In genomic region chr9:20621553-20622329, GRCh38 we compare ENCODE assay signal across 8 cellular contexts. TPM values are rescaled to one million over a fixed set of nuclear protein-coding genes. Genes with fewer than 3 reads are reported as not detected.
DNase-seq lines count a peak whose midpoint lies in the region; ATAC-seq and TF ChIP-seq lines count a peak whose summit lies in the region.

No MANE protein-coding gene starts in this region.

- no peaks in the 10 kb centered on the region for H3K9me3 ChIP-seq in mucosa of rectum (ENCODE audit: control insufficient read depth in 2 of 2, low read length in 2 of 2)

- H3K4me1 ChIP-seq in mucosa of rectum (ENCODE audit: control insufficient read depth in 2 of 2, insufficient read depth in 2 of 2, low read length in 2 of 2), result peaks cover 8 to 17% of the 10 kb centered on the region in 2 donors

- peak; percentile 62 for DNase-seq in GM13976 (ENCODE audit: low spot score)
- DNase-seq in NCI-H774 (lab: John Stamatoyannopoulos, UW), result peak; percentile 76
- peak; percentile 72 for DNase-seq in activated T-cell treated with anti-CD3 and anti-CD28 coated beads for 1 hour (ENCODE audit: low read depth)
- DNase-seq in epithelial cell of proximal tubule (ENCODE audit: low read depth), result no peak
- peak; percentile 44 to 56 for DNase-seq in stimulated activated CD8-positive, alpha-beta memory T cell treated with anti-CD3 and anti-CD28 coated beads, Interleukin-4, amount 100 ng/mL, for 1 hour (ENCODE audit: low read depth in 2 of 2, low spot score in 1 of 2)
- DNase-seq in SHP77 treated with DMSO at 0.1 percent for 48 hours (lab: John Stamatoyannopoulos, UW), result no peak

- TF ChIP-seq CTCF in GM13976 (IDR thresholded peaks at IDR 0.05; ENCODE audit: borderline replicate concordance, control extremely low read depth, extremely low read depth, insufficient read depth, missing control alignments), result no peak
- TF ChIP-seq CTCF in epithelial cell of proximal tubule (conservative IDR thresholded peaks at IDR 0.05; ENCODE audit: low read depth, low read length), result no peak

- in situ Hi-C loops in GM13976 (cut with MboI; ENCODE audit: low sequenced_read_pairs, unreplicated experiment), result loop anchor here (10.0 kb wide), 2 partner anchors 483 to 697 kb away; no protein-coding TSS in a partner anchor

- H3K27ac ChIP-seq in mucosa of rectum (ENCODE audit: low read depth in 2 of 2, low read length in 2 of 2), result peak overlapping the region; percentile 88 to 89

- H3K4me3 ChIP-seq in epithelial cell of proximal tubule (ENCODE audit: low read depth, low read length) (peak overlapping the region; percentile 92), mucosa of rectum (ENCODE audit: low read length in 2 of 2) (peak overlapping the region; percentile 94 to 96)

- no peaks in the 10 kb centered on the region for H3K36me3 ChIP-seq in mucosa of rectum (ENCODE audit: control insufficient read depth in 2 of 2, insufficient read depth in 2 of 2, low read length in 2 of 2)

- no peaks in the 10 kb centered on the region for H3K27me3 ChIP-seq in mucosa of rectum (ENCODE audit: control insufficient read depth in 2 of 2, insufficient read depth in 2 of 2, low read length in 2 of 2)

- peak; percentile 6 for ATAC-seq in HG02884 (IDR thresholded peaks at IDR 0.05; ENCODE audit: unreplicated experiment)

- peak overlapping the region; percentile 77 to 87 for H3K9ac ChIP-seq in mucosa of rectum (ENCODE audit: low read depth in 1 of 2, low read length in 2 of 2)

RNA-seq across cellular contexts. Expression of gene MLLT3, which starts 0.6 kb away (rescaled TPM):
- 29.3 and 44.3 TPM in 2 replicates for total RNA-seq in epithelial cell of proximal tubule

Comparison
In these comparisons a context has a peak if more than half of its experiments do, and no peak if none do; other contexts are left out.
1. DNase-seq: peak in GM13976 (single experiment), NCI-H774 (single experiment), activated T-cell treated with anti-CD3 and anti-CD28 coated beads for 1 hour (single experiment) and stimulated activated CD8-positive, alpha-beta memory T cell treated with anti-CD3 and anti-CD28 coated beads, Interleukin-4, amount 100 ng/mL, for 1 hour (2 of 2); none in epithelial cell of proximal tubule (single experiment) and SHP77 treated with DMSO at 0.1 percent for 48 hours (single experiment).